ENCODE assay signal across 2 cellular contexts in genomic region chr3:12701591-12701990, GRCh38. TPM values are rescaled to one million over a fixed set of nuclear protein-coding genes. Genes with fewer than 3 reads are reported as not detected.
"Had no signal": no experiment of that assay in that cellular context is flagged by ENCODE, and none has a peak within 500 bp of the region (broad histone marks: within the 10 kb centered on the region; RNA-seq: fewer than 3 reads in every experiment).

No MANE protein-coding gene starts in this region.

RNA-seq across cellular contexts. Expression of gene TMEM40, which starts 57.5 kb away (rescaled TPM):
- total RNA-seq: G401, GM12878 had no signal
